In genomic region chr13:32113564-32113963, GRCh38 we compare ENCODE assay signal across 16 cellular contexts.
"Had no signal": no experiment of that assay in that cellular context is flagged by ENCODE, and none has a peak within 500 bp of the region (broad histone marks: within the 10 kb centered on the region; RNA-seq: fewer than 3 reads in every experiment).

No MANE protein-coding gene starts in this region.

- H3K9me3 Mint-ChIP-seq: activated CD4-positive, alpha-beta memory T cell treated with anti-CD3 and anti-CD28 coated beads, Interleukin-2, amount 10 ng/mL, durations not matched to agents 7 days and 5 days; activated naive CD4-positive, alpha-beta T cell treated with anti-CD3 and anti-CD28 coated beads, Interleukin-2, amount 50 U/mL, for 24 hours; activated T-cell treated with anti-CD3 and anti-CD28 coated beads, Interleukin-2, amount 50 U/mL, for 4 hours; neural crest cell had no signal

- H3K27ac ChIP-seq: colonic mucosa, esophagus squamous epithelium, hepatocyte, stomach, testis, WERI-Rb-1 had no signal

- H3K79me2 ChIP-seq: hepatocyte had no signal

- H3K27me3 Mint-ChIP-seq: activated CD4-positive, alpha-beta memory T cell treated with anti-CD3 and anti-CD28 coated beads, Interleukin-2, amount 10 ng/mL, durations not matched to agents 7 days and 5 days; activated CD4-positive, alpha-beta T cell treated with anti-CD3 and anti-CD28 coated beads for 36 hours; activated naive CD4-positive, alpha-beta T cell treated with anti-CD3 and anti-CD28 coated beads, Interleukin-2, amount 50 U/mL, for 24 hours had no signal

- H3K9me3 ChIP-seq: colonic mucosa, esophagus squamous epithelium, stomach, testis had no signal

- H3K4me3 Mint-ChIP-seq: activated CD4-positive, alpha-beta memory T cell treated with anti-CD3 and anti-CD28 coated beads, Interleukin-2, amount 10 ng/mL, durations not matched to agents 7 days and 5 days; activated CD4-positive, alpha-beta T cell treated with anti-CD3 and anti-CD28 coated beads for 36 hours; activated naive CD4-positive, alpha-beta T cell treated with anti-CD3 and anti-CD28 coated beads, Interleukin-2, amount 50 U/mL, for 24 hours; activated T-cell treated with anti-CD3 and anti-CD28 coated beads, Interleukin-2, amount 50 U/mL, for 4 hours; neural crest cell had no signal

- H3K4me2 ChIP-seq: hepatocyte had no signal

- DNase-seq: activated CD4-positive, alpha-beta memory T cell treated with anti-CD3 and anti-CD28 coated beads, Interleukin-2, amount 10 ng/mL, durations not matched to agents 7 days and 5 days; activated CD4-positive, alpha-beta T cell treated with anti-CD3 and anti-CD28 coated beads for 36 hours; activated effector memory CD4-positive, alpha-beta T cell treated with Interleukin-2 at 50 U/mL for 16 hours; activated T-cell treated with anti-CD3 and anti-CD28 coated beads, Interleukin-2, amount 50 U/mL, for 4 hours; central memory CD4-positive, alpha-beta T cell; colonic mucosa; esophagus squamous epithelium; islet precursor cell; mammary epithelial cell; stimulated activated CD4-positive, alpha-beta T cell treated with anti-CD3 and anti-CD28 coated beads, Interleukin-1b, Interleukin-23, amount 100 ng/mL, for 48 hours; stomach; testis; WERI-Rb-1 had no signal

- H3K4me1 Mint-ChIP-seq: neural crest cell had no signal

- H2AFZ ChIP-seq: hepatocyte had no signal

- H3K4me1 ChIP-seq: colonic mucosa, esophagus squamous epithelium, testis had no signal

- H3K36me3 Mint-ChIP-seq: activated naive CD4-positive, alpha-beta T cell treated with anti-CD3 and anti-CD28 coated beads, Interleukin-2, amount 50 U/mL, for 24 hours had no signal

- H3K27ac Mint-ChIP-seq: activated CD4-positive, alpha-beta memory T cell treated with anti-CD3 and anti-CD28 coated beads, Interleukin-2, amount 10 ng/mL, durations not matched to agents 7 days and 5 days; activated naive CD4-positive, alpha-beta T cell treated with anti-CD3 and anti-CD28 coated beads, Interleukin-2, amount 50 U/mL, for 24 hours had no signal

- H3K4me3 ChIP-seq: colonic mucosa, esophagus squamous epithelium, hepatocyte, stomach, testis had no signal

- H3K36me3 ChIP-seq: colonic mucosa, esophagus squamous epithelium, stomach, WERI-Rb-1 had no signal

- H3K27me3 ChIP-seq: colonic mucosa, esophagus squamous epithelium, hepatocyte, stomach, testis had no signal
